Comparison of ENCODE assay signal across 7 cellular contexts in the genomic region with DNA sequence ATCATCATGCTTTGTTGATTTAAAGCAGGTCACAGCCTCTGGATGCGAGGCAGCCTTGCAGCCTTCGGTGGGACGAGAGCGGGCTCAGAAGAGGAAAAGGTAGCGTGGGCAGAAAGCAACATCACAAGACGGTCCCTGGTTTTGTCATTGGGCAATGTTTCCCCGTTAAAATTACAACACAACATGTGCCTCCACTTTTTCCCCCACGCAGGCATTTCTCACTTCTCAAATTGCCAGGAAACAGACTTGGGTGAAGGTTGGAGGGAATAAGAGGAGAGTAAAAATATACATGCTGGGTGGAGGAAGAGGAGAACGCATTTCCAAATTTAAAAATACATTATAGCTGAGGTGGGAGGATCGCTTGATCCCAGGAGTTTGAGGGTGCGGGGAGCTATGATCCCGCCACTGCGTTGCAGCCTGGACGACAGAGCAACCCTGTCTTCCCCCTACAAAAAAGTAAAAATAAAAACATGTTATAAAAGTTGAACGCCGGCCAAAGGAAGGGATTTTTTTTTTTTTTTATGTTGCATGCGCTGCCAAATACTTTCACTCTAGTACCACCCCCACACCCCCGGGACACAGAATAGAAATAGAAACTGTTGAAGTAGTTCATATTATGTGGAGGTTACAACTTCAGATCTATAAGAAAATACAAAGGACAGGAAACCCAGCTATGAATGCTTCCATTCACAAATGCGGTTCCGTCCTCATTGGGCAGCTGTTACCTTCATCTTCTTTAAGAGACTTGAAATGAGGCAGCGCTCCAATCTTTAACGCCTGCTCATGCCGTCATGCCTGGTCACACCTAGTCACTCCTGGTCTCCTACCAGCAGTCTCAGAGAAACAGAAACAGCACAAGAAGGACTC. TPM values are rescaled to one million over a fixed set of nuclear protein-coding genes. Genes with fewer than 3 reads are reported as not detected.
DNase-seq lines count a peak whose midpoint lies in the region; ATAC-seq and TF ChIP-seq lines count a peak whose summit lies in the region.

No MANE protein-coding gene starts in this region.

- H3K4me3 ChIP-seq in HEK293 (ENCODE audit: low read depth, low read length) (no peak overlapping the region), right cardiac atrium (ENCODE audit: low read length) (peak overlapping the region; percentile 33), spleen (peak overlapping the region in 5 of 8 donors; percentile 4 to 42 (median 12))

- H3K4me3 Mint-ChIP-seq in activated CD8-positive, alpha-beta T cell treated with anti-CD3 and anti-CD28 coated beads, Interleukin-2, amount 10 ng/mL, durations not matched to agents 7 days and 5 days: peak overlapping the region; percentile 69

- peaks cover 51% of the 10 kb centered on the region for H3K27me3 Mint-ChIP-seq in activated CD8-positive, alpha-beta T cell treated with anti-CD3 and anti-CD28 coated beads, Interleukin-2, amount 10 ng/mL, durations not matched to agents 7 days and 5 days (ENCODE audit: low read depth)

- no peak overlapping the region for H3K27ac Mint-ChIP-seq in activated CD8-positive, alpha-beta T cell treated with anti-CD3 and anti-CD28 coated beads, Interleukin-2, amount 10 ng/mL, durations not matched to agents 7 days and 5 days

- no peak for TF ChIP-seq POLR2A in spleen (IDR thresholded peaks at IDR 0.05)

- peak; percentile 68 for ATAC-seq in activated CD8-positive, alpha-beta T cell treated with anti-CD3 and anti-CD28 coated beads, Interleukin-2, amount 10 ng/mL, durations not matched to agents 7 days and 5 days
- ATAC-seq in right cardiac atrium (peak; percentile 67 to 72), GM21786 (IDR thresholded peaks at IDR 0.05; ENCODE audit: unreplicated experiment) (no peak), HG02610 (IDR thresholded peaks at IDR 0.05; ENCODE audit: unreplicated experiment) (no peak)

- no peak for TF ChIP-seq CTCF in HEK293 (tag by site-specific recombination; IDR thresholded peaks at IDR 0.05)
- no peak for TF ChIP-seq CTCF in spleen (IDR thresholded peaks at IDR 0.05 in 8 of 11, conservative IDR thresholded peaks at IDR 0.05 in 3 of 11)

- POLR2A ChIA-PET in HEK293 (lab: Yijun Ruan, JAX): interaction anchor here (1.1 to 1.6 kb wide), 2 partner anchors 9 to 13 kb away, joined by 3 to 7 read pairs; a partner anchor contains a TSS
- POLR2A ChIA-PET in activated CD8-positive, alpha-beta T cell treated with anti-CD3 and anti-CD28 coated beads, Interleukin-2, amount 10 ng/mL, durations not matched to agents 7 days and 5 days (lab: Charles Lee): interaction anchor here (0.6 kb wide), 1 partner anchor 14 kb away, joined by 5 read pairs; no protein-coding TSS in a partner anchor

- H3K36me3 ChIP-seq in HEK293 (ENCODE audit: control insufficient read depth in 2 of 2, insufficient read depth in 1 of 2, low read length in 2 of 2): peaks cover 0 to 3% of the 10 kb centered on the region in 2 experiments; a peak in 1 of 3 replicates
- H3K36me3 ChIP-seq in spleen: peaks cover 0 to 44% (median 7%) of the 10 kb centered on the region in 6 donors

- peak; percentile 37 for DNase-seq in activated CD8-positive, alpha-beta T cell treated with anti-CD3 and anti-CD28 coated beads, Interleukin-2, amount 10 ng/mL, durations not matched to agents 7 days and 5 days
- DNase-seq in right cardiac atrium (peak in 1 of 3 donors; percentile 72), spleen (no peak), posterior vena cava (ENCODE audit: low spot score) (no peak)

- H3K4me1 Mint-ChIP-seq in activated CD8-positive, alpha-beta T cell treated with anti-CD3 and anti-CD28 coated beads, Interleukin-2, amount 10 ng/mL, durations not matched to agents 7 days and 5 days (ENCODE audit: low read depth): peaks cover 14% of the 10 kb centered on the region

- 10% methylated on average over 23 of the region's 23 CpGs for whole genome bisulfite sequencing in right cardiac atrium
- WGBS in spleen, 5 donors: 8 to 20% (median 15%) methylated on average over 23 of the region's 23 CpGs

- CTCF ChIA-PET in HEK293 (lab: Yijun Ruan, JAX): interaction anchor here (0.6 to 2.0 kb wide), 3 partner anchors 9 to 72 kb away, joined by 3 to 4 read pairs (median 3); a partner anchor contains a TSS
- CTCF ChIA-PET in activated CD8-positive, alpha-beta T cell treated with anti-CD3 and anti-CD28 coated beads, Interleukin-2, amount 10 ng/mL, durations not matched to agents 7 days and 5 days (lab: Charles Lee): interaction anchor here (0.6 kb wide), 1 partner anchor 1123 kb away, joined by 3 read pairs; no protein-coding TSS in a partner anchor

- H3K9me3 ChIP-seq in HEK293 (ENCODE audit: control insufficient read depth, insufficient read depth, low read depth, low read length) (no peaks in the 10 kb centered on the region), right cardiac atrium (ENCODE audit: control insufficient read depth, low read length) (no peaks in the 10 kb centered on the region), spleen (no peaks in the 10 kb centered on the region)

- peaks cover 23% of the 10 kb centered on the region for H3K4me1 ChIP-seq in HEK293 (ENCODE audit: control insufficient read depth, insufficient read depth, low read length)
- H3K4me1 ChIP-seq in right cardiac atrium (ENCODE audit: control insufficient read depth, insufficient read depth, low read length): peaks cover 2% of the 10 kb centered on the region
- peaks cover 8 to 68% (median 24%) of the 10 kb centered on the region in 6 donors for H3K4me1 ChIP-seq in spleen

- no peaks in the 10 kb centered on the region for H3K27me3 ChIP-seq in right cardiac atrium (ENCODE audit: control insufficient read depth, insufficient read depth)
- H3K27me3 ChIP-seq in spleen (replicated peaks in 1 of 7): peaks cover 0 to 12% (median 0%) of the 10 kb centered on the region in 7 donors

- intact Hi-C loops in right cardiac atrium (cut with DNase I) (no loop called here), spleen (cut with DNase I; ENCODE audit: low total_unique reads) (no loop called here), posterior vena cava (cut with DNase I) (no loop called here)

- H3K27ac ChIP-seq in HEK293 (ENCODE audit: extremely low read depth, low read depth, low read length) (peak overlapping the region; percentile 13; the same call in 1 of the 2 replicates), right cardiac atrium (ENCODE audit: low read length) (peak overlapping the region; percentile 87), spleen (peak overlapping the region; percentile 19 to 83 (median 68))

- no peaks in the 10 kb centered on the region for H3K9me3 Mint-ChIP-seq in activated CD8-positive, alpha-beta T cell treated with anti-CD3 and anti-CD28 coated beads, Interleukin-2, amount 10 ng/mL, durations not matched to agents 7 days and 5 days (ENCODE audit: insufficient read depth)

- no peaks in the 10 kb centered on the region for H3K36me3 Mint-ChIP-seq in activated CD8-positive, alpha-beta T cell treated with anti-CD3 and anti-CD28 coated beads, Interleukin-2, amount 10 ng/mL, durations not matched to agents 7 days and 5 days (ENCODE audit: low read depth)

TF ChIP-seq in HEK293, 187 proteins besides CTCF, POLR2A, EP300 and RAD21:
- TF ChIP-seq ZNF223 (tag by site-specific recombination; IDR thresholded peaks at IDR 0.05) (0 out of 2 replicates have a peak, but pooled peaks have one; percentile 16), ZFHX2 (tag by site-specific recombination; conservative IDR thresholded peaks at IDR 0.05) (peak; percentile 65), GFI1B (tag by site-specific recombination; IDR thresholded peaks at IDR 0.05) (no peak), EGR2 (tag by site-specific recombination; IDR thresholded peaks at IDR 0.05; ENCODE audit: low read depth) (peak; percentile 80), HOXD13 (CRISPR knock-in tag; IDR thresholded peaks at IDR 0.05; ENCODE audit: borderline replicate concordance) (no peak)
- TF ChIP-seq, protein P1, sequence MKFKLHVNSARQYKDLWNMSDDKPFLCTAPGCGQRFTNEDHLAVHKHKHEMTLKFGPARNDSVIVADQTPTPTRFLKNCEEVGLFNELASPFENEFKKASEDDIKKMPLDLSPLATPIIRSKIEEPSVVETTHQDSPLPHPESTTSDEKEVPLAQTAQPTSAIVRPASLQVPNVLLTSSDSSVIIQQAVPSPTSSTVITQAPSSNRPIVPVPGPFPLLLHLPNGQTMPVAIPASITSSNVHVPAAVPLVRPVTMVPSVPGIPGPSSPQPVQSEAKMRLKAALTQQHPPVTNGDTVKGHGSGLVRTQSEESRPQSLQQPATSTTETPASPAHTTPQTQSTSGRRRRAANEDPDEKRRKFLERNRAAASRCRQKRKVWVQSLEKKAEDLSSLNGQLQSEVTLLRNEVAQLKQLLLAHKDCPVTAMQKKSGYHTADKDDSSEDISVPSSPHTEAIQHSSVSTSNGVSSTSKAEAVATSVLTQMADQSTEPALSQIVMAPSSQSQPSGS (tag by site-specific recombination; IDR thresholded peaks at IDR 0.05; ENCODE audit: low read depth): no peak
- TF ChIP-seq, protein P2, sequence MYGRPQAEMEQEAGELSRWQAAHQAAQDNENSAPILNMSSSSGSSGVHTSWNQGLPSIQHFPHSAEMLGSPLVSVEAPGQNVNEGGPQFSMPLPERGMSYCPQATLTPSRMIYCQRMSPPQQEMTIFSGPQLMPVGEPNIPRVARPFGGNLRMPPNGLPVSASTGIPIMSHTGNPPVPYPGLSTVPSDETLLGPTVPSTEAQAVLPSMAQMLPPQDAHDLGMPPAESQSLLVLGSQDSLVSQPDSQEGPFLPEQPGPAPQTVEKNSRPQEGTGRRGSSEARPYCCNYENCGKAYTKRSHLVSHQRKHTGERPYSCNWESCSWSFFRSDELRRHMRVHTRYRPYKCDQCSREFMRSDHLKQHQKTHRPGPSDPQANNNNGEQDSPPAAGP (tag by site-specific recombination; IDR thresholded peaks at IDR 0.05): no peak
TF ChIP-seq in HEK293: peak in this region for 3.

RNA-seq across cellular contexts. Expression of a gene that starts 13.8 kb away (rescaled TPM):
- 10 to 100 TPM; 55.8 to 59.1 TPM for total RNA-seq in activated CD8-positive, alpha-beta T cell treated with anti-CD3 and anti-CD28 coated beads, Interleukin-2, amount 10 ng/mL, durations not matched to agents 7 days and 5 days
- total RNA-seq in right cardiac atrium: 10 to 100 TPM; 49.4 to 59.5 (median 54.8) TPM
- 82.9 TPM for polyA plus RNA-seq in right cardiac atrium
- 10 to 100 TPM; 19.3 to 44.6 (median 30.8) TPM for total RNA-seq in spleen
- 10 to 100 TPM; 53.2 to 68.4 (median 61.8) TPM for polyA plus RNA-seq in spleen
- 10 to 100 TPM; 45.3 to 48.4 TPM for total RNA-seq in posterior vena cava

RNA-seq across cellular contexts. Expression of a gene that starts 48.9 kb away (rescaled TPM):
- 10 to 100 TPM; 17.4 to 20.8 TPM for total RNA-seq in activated CD8-positive, alpha-beta T cell treated with anti-CD3 and anti-CD28 coated beads, Interleukin-2, amount 10 ng/mL, durations not matched to agents 7 days and 5 days
- total RNA-seq in right cardiac atrium: 10 to 100 TPM; 15.6 to 17.6 (median 16.0) TPM
- polyA plus RNA-seq in right cardiac atrium: 10.9 TPM
- 10 to 100 TPM; 20.9 to 24.7 (median 23.8) TPM for total RNA-seq in spleen
- polyA plus RNA-seq in spleen: 10 to 100 TPM; 14.2 to 21.3 (median 16.7) TPM
- 10 to 100 TPM; 14.7 to 15.7 TPM for total RNA-seq in posterior vena cava

RNA-seq across cellular contexts. Expression of a gene that starts 49.0 kb away (rescaled TPM):
- not detected for total RNA-seq in activated CD8-positive, alpha-beta T cell treated with anti-CD3 and anti-CD28 coated beads, Interleukin-2, amount 10 ng/mL, durations not matched to agents 7 days and 5 days
- 1 to 10 TPM in 1 of 4 donors, under 1 TPM in 2, not detected in 1; 0.74 to 2.4 (median 0.75) TPM for total RNA-seq in right cardiac atrium
- polyA plus RNA-seq in right cardiac atrium: 0.11 TPM
- total RNA-seq in spleen: not detected
- polyA plus RNA-seq in spleen: under 1 TPM in 2 of 3 donors, not detected in 1; 0.06 to 0.17 TPM
- 1 to 10 TPM in 1 of 2 donors, not detected in 1; 1.2 TPM for total RNA-seq in posterior vena cava

Comparison
In these comparisons a context has a peak if more than half of its experiments do, and no peak if none do; other contexts are left out.
1. H3K27ac ChIP-seq: peak in every context shown above with its lines; median percentile 87 in right cardiac atrium; 68 in spleen; 13 in HEK293.
2. ATAC-seq: peak in activated CD8-positive, alpha-beta T cell treated with anti-CD3 and anti-CD28 coated beads, Interleukin-2, amount 10 ng/mL, durations not matched to agents 7 days and 5 days (single experiment) and right cardiac atrium (2 of 2); none in GM21786 (single experiment) and HG02610 (single experiment).